Comparison of ENCODE assay signal across 14 cellular contexts in the genomic region with DNA sequence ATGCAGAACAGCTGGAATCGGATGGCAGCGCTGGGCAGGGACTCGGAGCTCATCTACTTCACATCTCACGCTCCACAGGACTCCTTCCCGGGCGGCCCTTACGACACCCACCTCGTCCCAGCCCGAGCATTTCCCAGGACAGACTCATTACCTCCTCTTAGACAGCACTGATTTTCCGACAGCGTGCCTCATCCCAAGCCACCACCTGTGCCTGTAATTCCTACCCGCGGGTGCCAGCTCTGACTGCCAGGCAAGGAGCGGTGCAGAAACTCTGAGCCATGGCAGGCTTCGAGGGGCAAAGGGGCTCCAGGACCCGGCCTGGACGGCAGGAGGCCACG. TPM values are rescaled to one million over a fixed set of nuclear protein-coding genes. Genes with fewer than 3 reads are reported as not detected.
DNase-seq lines count a peak whose midpoint lies in the region; ATAC-seq and TF ChIP-seq lines count a peak whose summit lies in the region.
"Had no signal": no experiment of that assay in that cellular context is flagged by ENCODE, and none has a peak within 500 bp of the region (broad histone marks: within the 10 kb centered on the region; RNA-seq: fewer than 3 reads in every experiment).

No MANE protein-coding gene starts in this region.

- peaks cover 8% of the 10 kb centered on the region for H3K4me1 Mint-ChIP-seq in brain
- H3K4me1 Mint-ChIP-seq in neural crest cell, result no peaks in the 10 kb centered on the region

- peaks cover 0 to 3% (median 0%) of the 10 kb centered on the region in 5 experiments for H3K9me3 Mint-ChIP-seq in brain
- no peaks in the 10 kb centered on the region for H3K9me3 Mint-ChIP-seq in neural crest cell

- intact Hi-C loops in cardiac septum (cut with DNase I), result no loop called here
- intact Hi-C loops in Right ventricle myocardium inferior (cut with DNase I), result no loop called here

- no peak overlapping the region for H3K4me3 Mint-ChIP-seq in brain
- H3K4me3 Mint-ChIP-seq in neural crest cell, result no peak overlapping the region

- no peaks in the 10 kb centered on the region for H3K27me3 Mint-ChIP-seq in brain
- no peaks in the 10 kb centered on the region for H3K27me3 Mint-ChIP-seq in neural crest cell (ENCODE audit: low read depth)

- TF ChIP-seq CTCF in brain (conservative IDR thresholded peaks at IDR 0.05) (no peak), neural crest cell (conservative IDR thresholded peaks at IDR 0.05) (no peak)

- DNase-seq in cardiac septum (ENCODE audit: low spot score) (peak; percentile 63), Right ventricle myocardium inferior (ENCODE audit: missing footprints) (no peak), neural crest cell (ENCODE audit: low read depth, low spot score) (no peak), KBM-7 (no peak), nucleus accumbens (lab: John Stamatoyannopoulos, UW) (no peak)
- DNase-seq: COR-L47, DMS153, EL, NCI-H1436, NCI-H2029, NCI-H2227 treated with DMSO at 0.1 percent for 48 hours, NCI-H524 treated with DMSO at 0.1 percent for 48 hours had no signal

- H3K36me3 Mint-ChIP-seq in brain (peaks cover 16% of the 10 kb centered on the region), neural crest cell (ENCODE audit: low read depth) (peaks cover 14% of the 10 kb centered on the region)

- H3K27ac Mint-ChIP-seq in brain (peak overlapping the region in 4 of 5 experiments; percentile 6 to 68 (median 52)), neural crest cell (ENCODE audit: unreplicated experiment) (peak overlapping the region; percentile 36)

- ATAC-seq in Right ventricle myocardium inferior (no peak), GM21515 (IDR thresholded peaks at IDR 0.05; ENCODE audit: unreplicated experiment) (no peak)

- in situ Hi-C loops in KBM-7 (cut with MboI; ENCODE audit: low pct_unique_long_range_greater_than_20kb, low sequenced_read_pairs), result no loop called here

RNA-seq across cellular contexts. Expression of a gene that starts 25.6 kb away (rescaled TPM):
- total RNA-seq in cardiac septum (2.9 TPM), Right ventricle myocardium inferior (3.6 TPM), neural crest cell (0.91 and 1.1 TPM in 2 replicates)
- 10.9 TPM for polyA plus RNA-seq in brain (ENCODE audit: insufficient read depth, low read depth, low replicate concordance)

RNA-seq across cellular contexts. Expression of a gene that starts 46.5 kb away (rescaled TPM):
- total RNA-seq in cardiac septum (8.8 TPM), Right ventricle myocardium inferior (5.9 TPM), neural crest cell (13.6 and 14.5 TPM in 2 replicates)
- polyA plus RNA-seq in brain (ENCODE audit: insufficient read depth, low read depth, low replicate concordance), result 25.2 TPM
